1 cellular context compared by ENCODE assay signal in genomic region chr1:30748699-30749401, GRCh38.
TF ChIP-seq lines count a peak whose summit lies in the region.

No MANE protein-coding gene starts in this region.

TF ChIP-seq in GM23338, 12 proteins besides CTCF, POLR2A, EP300 and RAD21 (continued from another document):
- TF ChIP-seq ZNF462 (CRISPR knock-in tag; IDR thresholded peaks at IDR 0.05): no peak
- TF ChIP-seq NANOG (IDR thresholded peaks at IDR 0.05; ENCODE audit: borderline replicate concordance): no peak
- no peak for TF ChIP-seq JUNB (IDR thresholded peaks at IDR 0.05; ENCODE audit: unreplicated experiment)
- no peak for TF ChIP-seq REST (IDR thresholded peaks at IDR 0.05; ENCODE audit: unreplicated experiment)
- no peak for TF ChIP-seq CREB1 (CRISPR knock-in tag; IDR thresholded peaks at IDR 0.05; ENCODE audit: low read depth)
- no peak for TF ChIP-seq EZH2phosphoT487 (IDR thresholded peaks at IDR 0.05; ENCODE audit: unreplicated experiment)
- no peak for TF ChIP-seq ZNF114 (CRISPR knock-in tag; IDR thresholded peaks at IDR 0.05)
- TF ChIP-seq ZNF331 (CRISPR knock-in tag; IDR thresholded peaks at IDR 0.05; ENCODE audit: low read depth): no peak
- no peak for TF ChIP-seq EZH2 (IDR thresholded peaks at IDR 0.05; ENCODE audit: low read depth, unreplicated experiment)
- TF ChIP-seq POLR2AphosphoS5 (IDR thresholded peaks at IDR 0.05; ENCODE audit: low read depth): no peak
